ENCODE assay signal across 1 cellular context in genomic region chr12:28742791-28743190, GRCh38.
TF ChIP-seq lines count a peak whose summit lies in the region.

No MANE protein-coding gene starts in this region.

TF ChIP-seq in SK-N-SH treated with all-trans-retinoic acid at 6 μM for 48 hours, 23 proteins besides CTCF, POLR2A, EP300 and RAD21 (continued from another document):
- no peak for TF ChIP-seq CSRNP3 (CRISPR knock-in tag; IDR thresholded peaks at IDR 0.05)
- no peak for TF ChIP-seq TSHZ2 (CRISPR knock-in tag; IDR thresholded peaks at IDR 0.05)
- TF ChIP-seq ARNTL (CRISPR knock-in tag; IDR thresholded peaks at IDR 0.05; ENCODE audit: borderline replicate concordance, low read depth) = no peak
- no peak for TF ChIP-seq ZNF8 (CRISPR knock-in tag; IDR thresholded peaks at IDR 0.05)
- no peak for TF ChIP-seq ZC3H10 (CRISPR knock-in tag; IDR thresholded peaks at IDR 0.05)
